In the genomic region with DNA sequence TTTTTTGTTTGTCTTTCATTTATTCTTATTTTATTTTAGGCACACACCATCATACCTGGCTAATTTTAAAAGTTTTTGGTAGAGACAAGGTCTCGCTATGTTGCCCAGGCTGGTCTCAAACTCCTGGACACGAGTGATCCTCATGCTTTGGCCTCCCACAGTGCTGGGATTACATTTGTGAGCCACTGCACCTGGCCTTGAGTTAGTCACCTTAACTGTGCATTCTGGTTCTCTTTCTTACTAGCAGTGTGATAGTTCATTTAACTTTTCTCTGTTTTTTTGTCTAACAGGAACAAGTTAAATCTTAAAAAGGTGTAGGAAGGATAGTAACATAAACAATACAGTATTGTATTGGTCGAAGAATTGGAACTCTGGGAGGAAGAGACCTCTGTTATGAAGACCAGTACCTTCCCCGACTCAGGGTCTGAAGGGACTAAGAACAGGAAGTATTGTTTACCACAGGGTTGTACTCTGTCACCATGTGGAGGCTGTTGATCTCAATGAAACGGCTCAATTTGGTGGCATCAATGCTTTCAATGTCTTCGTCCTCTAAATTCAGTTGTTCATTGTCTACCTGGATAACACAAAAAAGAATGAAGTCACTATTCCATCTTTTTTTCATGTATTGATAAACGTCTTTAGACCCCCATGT, we compare ENCODE assay signal across 14 cellular contexts. TPM values are rescaled to one million over a fixed set of nuclear protein-coding genes. Genes with fewer than 3 reads are reported as not detected.
DNase-seq lines count a peak whose midpoint lies in the region; ATAC-seq and TF ChIP-seq lines count a peak whose summit lies in the region.
"Had no signal": no experiment of that assay in that cellular context is flagged by ENCODE, and none has a peak within 500 bp of the region (broad histone marks: within the 10 kb centered on the region; RNA-seq: fewer than 3 reads in every experiment).

No MANE protein-coding gene starts in this region.

- intact Hi-C loops in CD8-positive, alpha-beta T cell (cut with DNase I, micrococcal nuclease): loop anchor here in 1 of 2 experiments (1.0 to 5.0 kb wide), 3 partner anchors 16 to 70 kb away; no protein-coding TSS in a partner anchor
- intact Hi-C loops in aorta (cut with DNase I): no loop called here

- 85 to 89% methylated on average over 7 of the region's 7 CpGs for WGBS in aorta, 2 donors

- peaks cover 23% of the 10 kb centered on the region for H3K4me1 ChIP-seq in CD8-positive, alpha-beta T cell (ENCODE audit: insufficient read depth, low read length)
- H3K4me1 ChIP-seq in aorta (ENCODE audit: control insufficient read depth in 1 of 2, insufficient read depth in 2 of 2, low read length in 2 of 2): no peaks in the 10 kb centered on the region

- no peak overlapping the region for H3K27ac ChIP-seq in CD8-positive, alpha-beta T cell (ENCODE audit: low read depth, low read length)
- H3K27ac ChIP-seq in aorta (ENCODE audit: low read depth in 1 of 2, low read length in 2 of 2): no peak overlapping the region
- H3K27ac ChIP-seq: skin epidermis had no signal

- peaks cover 76% of the 10 kb centered on the region for H3K36me3 Mint-ChIP-seq in CD8-positive, alpha-beta T cell
- H3K36me3 Mint-ChIP-seq in activated naive CD8-positive, alpha-beta T cell: peaks cover 27% of the 10 kb centered on the region

- H3K9me3 Mint-ChIP-seq in CD8-positive, alpha-beta T cell: no peaks in the 10 kb centered on the region
- no peaks in the 10 kb centered on the region for H3K9me3 Mint-ChIP-seq in activated naive CD8-positive, alpha-beta T cell (ENCODE audit: low read depth)

- peaks cover 30% of the 10 kb centered on the region for H3K4me1 Mint-ChIP-seq in CD8-positive, alpha-beta T cell (ENCODE audit: low read depth)
- H3K4me1 Mint-ChIP-seq in activated naive CD8-positive, alpha-beta T cell (ENCODE audit: low read depth): peaks cover 28% of the 10 kb centered on the region

- DNase-seq in CD8-positive, alpha-beta T cell: no peak
- DNase-seq in NCI-H510A (lab: John Stamatoyannopoulos, UW) (no peak), OCI-M2 (lab: John Stamatoyannopoulos, UW; ENCODE audit: unreplicated experiment) (no peak), aorta (no peak), NCI-H1417 (lab: John Stamatoyannopoulos, UW) (no peak)
- DNase-seq: caudate nucleus, NCI-H1092 treated with DMSO at 0.1 percent for 48 hours, SW 1271 had no signal

- H3K27me3 ChIP-seq in CD8-positive, alpha-beta T cell (ENCODE audit: insufficient read depth, low read length): no peaks in the 10 kb centered on the region
- H3K27me3 ChIP-seq in aorta (ENCODE audit: control insufficient read depth in 1 of 2, insufficient read depth in 2 of 2, low read length in 1 of 2): no peaks in the 10 kb centered on the region

- no peak overlapping the region for H3K4me3 ChIP-seq in CD8-positive, alpha-beta T cell (ENCODE audit: low read depth, low read length)
- no peak overlapping the region for H3K4me3 ChIP-seq in aorta (ENCODE audit: low read length in 2 of 2)
- H3K4me3 ChIP-seq: skin epidermis had no signal

- no peaks in the 10 kb centered on the region for H3K9me3 ChIP-seq in CD8-positive, alpha-beta T cell (ENCODE audit: low read length)
- H3K9me3 ChIP-seq in aorta (ENCODE audit: control insufficient read depth, low read length): no peaks in the 10 kb centered on the region

- peak overlapping the region; percentile 83 for H3K27ac Mint-ChIP-seq in CD8-positive, alpha-beta T cell
- H3K27ac Mint-ChIP-seq in activated naive CD8-positive, alpha-beta T cell: peak overlapping the region; percentile 88

- peak; percentile 65 for ATAC-seq in CD8-positive, alpha-beta T cell
- ATAC-seq in GM19351 (IDR thresholded peaks at IDR 0.05; ENCODE audit: unreplicated experiment): peak; percentile 77
- peak; percentile 51 for ATAC-seq in HG03469 (IDR thresholded peaks at IDR 0.05; ENCODE audit: unreplicated experiment)
- ATAC-seq in aorta (ENCODE audit: low FRiP score): no peak

- H3K27me3 Mint-ChIP-seq in CD8-positive, alpha-beta T cell (ENCODE audit: low read depth): no peaks in the 10 kb centered on the region
- no peaks in the 10 kb centered on the region for H3K27me3 Mint-ChIP-seq in activated naive CD8-positive, alpha-beta T cell

- no peak for TF ChIP-seq CTCF in CD8-positive, alpha-beta T cell (IDR thresholded peaks at IDR 0.05)

- peak overlapping the region; percentile 30 for H3K4me3 Mint-ChIP-seq in CD8-positive, alpha-beta T cell
- H3K4me3 Mint-ChIP-seq in activated naive CD8-positive, alpha-beta T cell: peak overlapping the region; percentile 8

- peaks cover 24% of the 10 kb centered on the region for H3K36me3 ChIP-seq in CD8-positive, alpha-beta T cell (ENCODE audit: insufficient read depth, low read length)
- H3K36me3 ChIP-seq in aorta (ENCODE audit: control insufficient read depth in 1 of 2, insufficient read depth in 2 of 2, low read length in 1 of 2): no peaks in the 10 kb centered on the region

- POLR2A ChIA-PET in CD8-positive, alpha-beta T cell (lab: Charles Lee): interaction anchor here (0.7 to 1.8 kb wide), 7 partner anchors 11 to 75 kb away, joined by 3 to 6 read pairs (median 3); a partner anchor contains a TSS

- CTCF ChIA-PET in CD8-positive, alpha-beta T cell (lab: Charles Lee): interaction anchor here (0.7 to 1.3 kb wide), 9 partner anchors 11 to 300 kb away, joined by 3 to 4 read pairs (median 3); a partner anchor contains a TSS

RNA-seq across cellular contexts. Expression of a gene that starts 17.7 kb away (rescaled TPM):
- total RNA-seq in CD8-positive, alpha-beta T cell: 10 to 100 TPM in 1 of 2 experiments, 1 to 10 TPM in 1; 9.5 to 11.1 TPM
- total RNA-seq in aorta: 1 to 10 TPM; 1.3 to 3.2 TPM
- polyA plus RNA-seq in aorta: 1 to 10 TPM in 1 of 2 donors, under 1 TPM in 1; 0.20 to 5.3 TPM
- total RNA-seq: myocyte had no signal

RNA-seq across cellular contexts. Expression of a gene that starts 34.9 kb away (rescaled TPM):
- under 1 TPM; 0.38 to 0.42 TPM for total RNA-seq in CD8-positive, alpha-beta T cell
- total RNA-seq in aorta: over 10,000 TPM in 1 of 2 donors, 1,000 to 10,000 TPM in 1; 7,115 to 12,824 TPM
- over 10,000 TPM; 16,275 to 16,848 TPM for polyA plus RNA-seq in aorta
- total RNA-seq: myocyte had no signal

RNA-seq across cellular contexts. Expression of a gene that starts 40.8 kb away (rescaled TPM):
- 100 to 1,000 TPM; 769 to 790 TPM for total RNA-seq in CD8-positive, alpha-beta T cell
- 100 to 1,000 TPM; 119 to 143 TPM for total RNA-seq in aorta
- 100 to 1,000 TPM; 160 to 248 TPM for polyA plus RNA-seq in aorta
- total RNA-seq: myocyte had no signal

RNA-seq across cellular contexts. Expression of a gene that starts 52.2 kb away (rescaled TPM):
- not detected for total RNA-seq in CD8-positive, alpha-beta T cell
- total RNA-seq in aorta: not detected
- polyA plus RNA-seq in aorta: not detected
- total RNA-seq: myocyte had no signal
- polyA plus RNA-seq: BJ had no signal

Comparison
In these comparisons a context has a peak if more than half of its experiments do, and no peak if none do; other contexts are left out.
1. RNA of a gene that starts 34.9 kb away (total RNA-seq): 7,115 to 12,824 TPM in aorta; 0.38 to 0.42 TPM in CD8-positive, alpha-beta T cell; every median in the first group is over 1,000 times any median in the second.
2. RNA of a gene that starts 40.8 kb away (total RNA-seq): 769 to 790 TPM in CD8-positive, alpha-beta T cell; 119 to 143 TPM in aorta; every median in the first group is over 4 times any median in the second.